Comparison of ENCODE assay signal across 11 cellular contexts in genomic region chr7:132580277-132580676, GRCh38. TPM values are rescaled to one million over a fixed set of nuclear protein-coding genes. Genes with fewer than 3 reads are reported as not detected.
DNase-seq lines count a peak whose midpoint lies in the region; ATAC-seq and TF ChIP-seq lines count a peak whose summit lies in the region.
"Had no signal": no experiment of that assay in that cellular context is flagged by ENCODE, and none has a peak within 500 bp of the region (broad histone marks: within the 10 kb centered on the region; RNA-seq: fewer than 3 reads in every experiment).

No MANE protein-coding gene starts in this region.

- DNase-seq in AG08395 (ENCODE audit: low spot score) (peak; percentile 17), GM13976 (ENCODE audit: low spot score) (peak; percentile 34), SW480 (ENCODE audit: low spot score) (peak; percentile 22), foreskin keratinocyte (peak in 1 of 2 donors; percentile 5), NCI-H1105 (lab: John Stamatoyannopoulos, UW) (no peak), anterior cingulate cortex (lab: John Stamatoyannopoulos, UW) (no peak), stomach (no peak), nephron progenitor cell (no peak)

- no peak for TF ChIP-seq EP300 in stomach (IDR thresholded peaks at IDR 0.05)

- no peak overlapping the region for H3K27ac Mint-ChIP-seq in nephron progenitor cell
- H3K27ac Mint-ChIP-seq: CD8-positive, alpha-beta memory T cell had no signal

- peaks cover 84% of the 10 kb centered on the region for H3K27me3 Mint-ChIP-seq in nephron progenitor cell (ENCODE audit: low read depth, poor library complexity)

- no peak for TF ChIP-seq POLR2A in stomach (IDR thresholded peaks at IDR 0.05)

- no peak for TF ChIP-seq CTCF in GM13976 (IDR thresholded peaks at IDR 0.05; ENCODE audit: borderline replicate concordance, control extremely low read depth, extremely low read depth, insufficient read depth, missing control alignments)
- TF ChIP-seq CTCF in foreskin keratinocyte (conservative IDR thresholded peaks at IDR 0.05): no peak
- no peak for TF ChIP-seq CTCF in stomach (IDR thresholded peaks at IDR 0.05)
- no peak for TF ChIP-seq CTCF in nephron progenitor cell (IDR thresholded peaks at IDR 0.05)

- intact Hi-C loops in stomach (cut with DNase I; ENCODE audit: low total_unique reads): loop anchor here (5.0 kb wide), 1 partner anchor 263 kb away; no protein-coding TSS in a partner anchor

- no peaks in the 10 kb centered on the region for H3K36me3 Mint-ChIP-seq in nephron progenitor cell (ENCODE audit: low read depth)
- H3K36me3 Mint-ChIP-seq: CD8-positive, alpha-beta memory T cell had no signal

- H3K9me3 ChIP-seq in stomach: no peaks in the 10 kb centered on the region

- no peak overlapping the region for H3K4me3 ChIP-seq in stomach

- WGBS in stomach, 5 donors: 4 to 21% (median 12%) methylated on average over 1 of the region's 1 CpG

- H3K27ac ChIP-seq in foreskin keratinocyte (no peak overlapping the region), stomach (no peak overlapping the region)
- H3K27ac ChIP-seq: VCaP had no signal

- no peaks in the 10 kb centered on the region for H3K9me3 Mint-ChIP-seq in nephron progenitor cell
- H3K9me3 Mint-ChIP-seq: CD8-positive, alpha-beta memory T cell had no signal

- no peaks in the 10 kb centered on the region for H3K36me3 ChIP-seq in stomach

- no peak overlapping the region for H3K4me3 Mint-ChIP-seq in nephron progenitor cell
- H3K4me3 Mint-ChIP-seq: CD8-positive, alpha-beta memory T cell had no signal

- H3K4me1 ChIP-seq in foreskin keratinocyte: no peaks in the 10 kb centered on the region
- peaks cover 13 to 27% (median 22%) of the 10 kb centered on the region in 4 donors for H3K4me1 ChIP-seq in stomach

- ATAC-seq in foreskin keratinocyte: peak; percentile 2

- H3K27me3 ChIP-seq in foreskin keratinocyte: peaks cover 54% of the 10 kb centered on the region
- peaks cover 4 to 53% (median 28%) of the 10 kb centered on the region in 3 donors for H3K27me3 ChIP-seq in stomach

- H3K4me1 Mint-ChIP-seq in nephron progenitor cell: peaks cover 10% of the 10 kb centered on the region

- in situ Hi-C loops in GM13976 (cut with MboI; ENCODE audit: low sequenced_read_pairs, unreplicated experiment): no loop called here

RNA-seq across cellular contexts. Expression of gene PLXNA4, which starts 4.0 kb away (rescaled TPM):
- not detected in 2 replicates for total RNA-seq in foreskin keratinocyte
- polyA plus RNA-seq in foreskin keratinocyte: not detected in 2 replicates
- total RNA-seq in stomach: 10 to 100 TPM in 2 of 5 donors, 1 to 10 TPM in 3; 1.2 to 12.8 (median 5.4) TPM
- under 1 TPM; 0.15 to 0.98 (median 0.19) TPM for polyA plus RNA-seq in stomach
- total RNA-seq: HT-29 had no signal

Comparison
In these comparisons a context has a peak if more than half of its experiments do, and no peak if none do; other contexts are left out.
1. DNase-seq: peak in AG08395 (single experiment), GM13976 (single experiment) and SW480 (single experiment); none in NCI-H1105 (single experiment), anterior cingulate cortex (0 of 58), stomach (single experiment) and nephron progenitor cell (single experiment).